In the genomic region with DNA sequence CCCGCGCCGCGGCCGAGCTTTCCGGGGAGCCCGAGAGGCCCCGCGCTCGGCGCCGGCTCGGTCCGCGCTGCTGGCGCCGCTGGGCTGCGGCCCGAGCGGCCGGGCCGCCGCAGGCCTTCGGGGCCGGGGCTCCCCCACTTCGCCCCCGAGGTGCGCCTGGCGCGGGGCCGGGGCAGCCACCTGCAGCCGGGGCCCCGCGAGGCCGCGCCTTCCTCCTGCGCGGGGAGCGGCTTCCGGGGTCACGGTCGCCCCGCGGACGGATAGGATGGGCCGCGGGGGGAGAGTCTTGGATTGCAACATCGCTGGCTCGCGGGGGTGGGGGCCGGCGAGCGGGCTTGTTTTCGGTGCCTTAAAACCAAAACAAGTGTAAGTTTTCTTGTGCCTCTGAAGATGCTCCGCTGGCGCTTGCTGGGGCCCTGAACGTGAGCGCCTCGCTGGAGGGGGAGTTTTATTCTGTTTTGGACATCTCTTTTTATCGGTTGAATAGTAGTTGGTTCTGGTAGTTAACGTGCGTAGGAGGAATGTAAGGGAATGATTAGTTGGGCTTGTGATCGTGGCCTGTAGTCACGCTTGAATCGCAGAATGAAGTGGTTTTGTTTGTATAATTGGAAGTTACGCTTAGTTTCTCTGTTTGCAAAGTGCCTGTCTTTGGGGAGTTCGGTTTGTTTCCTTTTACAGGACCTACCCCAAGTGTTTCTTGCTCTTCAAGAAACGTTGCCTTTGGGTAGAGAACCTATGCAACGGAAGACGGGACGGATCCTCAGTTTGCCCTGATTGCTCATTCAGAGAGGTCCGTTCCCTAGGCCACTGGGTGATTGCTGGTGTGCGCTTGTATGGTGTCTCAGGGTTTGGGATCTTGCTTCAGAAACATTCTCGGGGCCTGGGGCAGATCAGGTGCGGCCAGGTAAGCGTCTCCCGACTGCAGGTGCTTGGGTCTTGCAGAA, we compare ENCODE assay signal across 8 cellular contexts. TPM values are rescaled to one million over a fixed set of nuclear protein-coding genes. Genes with fewer than 3 reads are reported as not detected.
DNase-seq lines count a peak whose midpoint lies in the region; ATAC-seq and TF ChIP-seq lines count a peak whose summit lies in the region.

No MANE protein-coding gene starts in this region.

- no peaks in the 10 kb centered on the region for H3K9me3 ChIP-seq in RWPE2 (ENCODE audit: severe bottlenecking)
- no peaks in the 10 kb centered on the region for H3K9me3 ChIP-seq in skeletal muscle satellite cell (replicated peaks; ENCODE audit: low read length)

- H3K4me1 Mint-ChIP-seq in activated naive CD8-positive, alpha-beta T cell treated with anti-CD3 and anti-CD28 coated beads for 36 hours: peaks cover 27% of the 10 kb centered on the region

- peak overlapping the region; percentile 94 for H3K27ac Mint-ChIP-seq in activated naive CD8-positive, alpha-beta T cell treated with anti-CD3 and anti-CD28 coated beads for 36 hours

- H3K36me3 ChIP-seq in RWPE2 (ENCODE audit: low read depth) (peaks cover 42% of the 10 kb centered on the region), skeletal muscle satellite cell (ENCODE audit: insufficient read depth, low read length) (peaks cover 25% of the 10 kb centered on the region)

- TF ChIP-seq CTCF in GM12864 (IDR thresholded peaks at IDR 0.05; ENCODE audit: low read depth, low read length, missing control alignments) (no peak), RWPE2 (IDR thresholded peaks at IDR 0.05; ENCODE audit: poor library complexity, severe bottlenecking) (no peak)

- H3K4me1 ChIP-seq in RWPE2 (ENCODE audit: insufficient read depth, poor library complexity, severe bottlenecking): peaks cover 9% of the 10 kb centered on the region
- H3K4me1 ChIP-seq in skeletal muscle satellite cell (ENCODE audit: control insufficient read depth, insufficient read depth, low read length): peaks cover 22% of the 10 kb centered on the region

- no peak for DNase-seq in GM12864 (ENCODE audit: low read depth)
- no peak for DNase-seq in RWPE2 (ENCODE audit: low spot score)
- DNase-seq in activated naive CD8-positive, alpha-beta T cell treated with anti-CD3 and anti-CD28 coated beads for 36 hours: peak; percentile 76
- peak; percentile 46 for DNase-seq in hepatic stellate cell (ENCODE audit: low spot score)
- DNase-seq in NCI-H1092 (lab: John Stamatoyannopoulos, UW): no peak

- peak overlapping the region; percentile 95 for H3K4me2 ChIP-seq in skeletal muscle satellite cell (ENCODE audit: low read length)

- ATAC-seq in HG02852 (IDR thresholded peaks at IDR 0.05; ENCODE audit: unreplicated experiment) (peak; percentile 19), RWPE2 (ENCODE audit: low read depth) (no peak), HG03460 (IDR thresholded peaks at IDR 0.05; ENCODE audit: unreplicated experiment) (no peak)

- H3K36me3 Mint-ChIP-seq in activated naive CD8-positive, alpha-beta T cell treated with anti-CD3 and anti-CD28 coated beads for 36 hours: peaks cover 20% of the 10 kb centered on the region

- peak overlapping the region; percentile 84 for H3K27ac ChIP-seq in RWPE2 (ENCODE audit: poor library complexity, severe bottlenecking)

- peaks cover 6% of the 10 kb centered on the region for H3K9me3 Mint-ChIP-seq in activated naive CD8-positive, alpha-beta T cell treated with anti-CD3 and anti-CD28 coated beads for 36 hours

- H3K4me3 Mint-ChIP-seq in activated naive CD8-positive, alpha-beta T cell treated with anti-CD3 and anti-CD28 coated beads for 36 hours: peak overlapping the region; percentile 96

- peak overlapping the region; percentile 94 for H3K9ac ChIP-seq in skeletal muscle satellite cell (ENCODE audit: low read depth, low read length)

- no peaks in the 10 kb centered on the region for H3K27me3 Mint-ChIP-seq in activated naive CD8-positive, alpha-beta T cell treated with anti-CD3 and anti-CD28 coated beads for 36 hours

- H3K27me3 ChIP-seq in RWPE2 (ENCODE audit: insufficient read depth, poor library complexity, severe bottlenecking): no peaks in the 10 kb centered on the region
- H3K27me3 ChIP-seq in skeletal muscle satellite cell (ENCODE audit: control insufficient read depth, insufficient read depth, low read length): no peaks in the 10 kb centered on the region

- H3K4me3 ChIP-seq in GM12864 (ENCODE audit: low read depth, low read length): peak overlapping the region; percentile 64
- peak overlapping the region; percentile 46 for H3K4me3 ChIP-seq in RWPE2 (ENCODE audit: severe bottlenecking)
- H3K4me3 ChIP-seq in skeletal muscle satellite cell (ENCODE audit: low read length): peak overlapping the region; percentile 69

RNA-seq across cellular contexts. Expression of gene UBE2I, which starts 0.7 kb away (rescaled TPM):
- total RNA-seq in activated naive CD8-positive, alpha-beta T cell treated with anti-CD3 and anti-CD28 coated beads for 36 hours: 100 to 1,000 TPM; 280 to 282 TPM
- 61.9 and 64.4 TPM in 2 replicates for total RNA-seq in skeletal muscle satellite cell (2012; rRNA removed)

RNA-seq across cellular contexts. Expression of gene BAIAP3, which starts 23.3 kb away (rescaled TPM):
- under 1 TPM; 0.12 to 0.46 TPM for total RNA-seq in activated naive CD8-positive, alpha-beta T cell treated with anti-CD3 and anti-CD28 coated beads for 36 hours
- total RNA-seq in skeletal muscle satellite cell (2012; rRNA removed): 1.1 TPM in 1 of 2 replicates, not detected in the other

RNA-seq across cellular contexts. Expression of gene TSR3, which starts 41.5 kb away (rescaled TPM):
- 10 to 100 TPM; 80.3 to 82.6 TPM for total RNA-seq in activated naive CD8-positive, alpha-beta T cell treated with anti-CD3 and anti-CD28 coated beads for 36 hours
- 48.7 and 60.5 TPM in 2 replicates for total RNA-seq in skeletal muscle satellite cell (2012; rRNA removed)

RNA-seq across cellular contexts. Expression of gene GNPTG, which starts 41.6 kb away (rescaled TPM):
- total RNA-seq in activated naive CD8-positive, alpha-beta T cell treated with anti-CD3 and anti-CD28 coated beads for 36 hours: 10 to 100 TPM; 19.2 to 19.7 TPM
- 27.1 and 47.0 TPM in 2 replicates for total RNA-seq in skeletal muscle satellite cell (2012; rRNA removed)

RNA-seq across cellular contexts. Expression of gene TPSD1, which starts 54.3 kb away (rescaled TPM):
- total RNA-seq in activated naive CD8-positive, alpha-beta T cell treated with anti-CD3 and anti-CD28 coated beads for 36 hours: not detected
- total RNA-seq in skeletal muscle satellite cell (2012; rRNA removed): not detected in 2 replicates

Comparison
In these comparisons a context has a peak if more than half of its experiments do, and no peak if none do; other contexts are left out.
1. DNase-seq: peak in activated naive CD8-positive, alpha-beta T cell treated with anti-CD3 and anti-CD28 coated beads for 36 hours (single experiment) and hepatic stellate cell (single experiment); none in GM12864 (single experiment), RWPE2 (single experiment) and NCI-H1092 (single experiment).
2. Peak in every context shown above with its lines, with median percentiles within 50 percentile points of each other: H3K4me3 ChIP-seq.